Comparison of ENCODE assay signal across 8 cellular contexts in the genomic region with DNA sequence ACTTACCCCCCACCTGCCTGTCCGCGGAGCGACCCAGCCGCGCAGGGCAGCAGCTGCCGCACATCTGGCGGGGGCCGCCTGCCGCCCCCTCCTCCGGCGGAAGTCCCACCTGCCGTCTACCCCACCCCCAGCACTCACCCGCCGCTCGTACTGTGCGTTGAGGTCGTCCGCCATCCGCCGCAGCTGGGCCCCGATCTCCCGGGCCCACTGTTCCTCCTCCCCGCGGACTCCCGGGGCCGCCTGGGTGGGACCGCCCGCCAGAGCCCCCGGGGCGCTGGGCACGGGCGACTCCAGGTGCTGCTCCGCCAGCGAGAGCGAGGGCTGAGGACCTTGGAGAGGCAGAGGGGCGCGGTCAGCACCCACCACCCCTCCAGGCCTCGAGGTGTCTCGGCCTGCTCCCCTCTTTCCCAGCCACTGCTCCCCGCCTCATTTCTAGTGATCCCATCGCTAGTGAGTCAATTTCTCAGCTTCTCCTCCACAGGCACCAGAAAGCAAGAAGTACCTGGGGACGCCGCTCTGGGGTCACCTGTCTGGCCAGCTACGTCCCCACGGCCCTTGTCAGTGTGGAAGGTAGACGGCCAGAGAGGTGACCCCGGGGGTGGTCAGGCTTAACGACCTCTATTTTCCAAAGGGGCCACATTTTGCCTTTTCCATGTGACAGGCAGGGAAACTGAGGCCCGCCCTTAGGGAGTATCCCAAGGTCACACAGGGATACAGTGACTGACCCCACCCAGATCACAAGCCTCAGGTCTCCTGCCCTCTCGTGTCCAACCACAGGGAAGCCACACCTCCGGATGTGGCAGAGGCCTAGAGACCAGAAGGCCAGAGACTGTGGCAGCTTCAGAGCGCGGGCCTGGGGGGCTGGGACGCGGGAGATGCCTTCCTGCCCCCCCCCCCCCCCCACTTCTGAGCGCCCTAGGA. TPM values are rescaled to one million over a fixed set of nuclear protein-coding genes. Genes with fewer than 3 reads are reported as not detected.
DNase-seq lines count a peak whose midpoint lies in the region; TF ChIP-seq lines count a peak whose summit lies in the region.

No MANE protein-coding gene starts in this region.

- peak overlapping the region; percentile 92 for H3K27ac ChIP-seq in epithelial cell of prostate
- H3K27ac ChIP-seq in mucosa of rectum (ENCODE audit: low read depth in 2 of 2, low read length in 2 of 2): peak overlapping the region; percentile 98 to 99
- peak overlapping the region; percentile 93 to 100 (median 98) for H3K27ac ChIP-seq in tibial nerve

- DNase-seq in SIG-M5 treated with dmso at 0.1 percent for 504 hours (lab: John Stamatoyannopoulos, UW; ENCODE audit: unreplicated experiment): peak; percentile 87
- DNase-seq in SIG-M5 (lab: John Stamatoyannopoulos, UW): no peak
- DNase-seq in HAP-1 (ENCODE audit: low spot score in 2 of 2): peak in 1 of 2 experiments; percentile 80
- peak; percentile 90 for DNase-seq in NAMALWA (ENCODE audit: low spot score)
- DNase-seq in activated CD4-positive, alpha-beta T cell treated with anti-CD3 and anti-CD28 coated beads for 4 hours: peak; percentile 22 to 44
- DNase-seq in epithelial cell of prostate (ENCODE audit: low read depth, low spot score): no peak
- peak; percentile 72 to 85 for DNase-seq in tibial nerve (ENCODE audit: low spot score in 2 of 2)

- H3K36me3 ChIP-seq in HAP-1 (replicated peaks) (peaks cover 5% of the 10 kb centered on the region), mucosa of rectum (ENCODE audit: control insufficient read depth in 2 of 2, insufficient read depth in 2 of 2, low read length in 2 of 2) (peaks cover 4 to 7% of the 10 kb centered on the region in 2 donors), tibial nerve (peaks cover 0 to 16% (median 2%) of the 10 kb centered on the region in 3 donors)

- TF ChIP-seq EP300 in tibial nerve (IDR thresholded peaks at IDR 0.05): peak; percentile 56 to 83

- peak in 1 of 2 donors; percentile 47 for TF ChIP-seq POLR2A in tibial nerve (IDR thresholded peaks at IDR 0.05)

- H3K9ac ChIP-seq in mucosa of rectum (ENCODE audit: low read depth in 1 of 2, low read length in 2 of 2): peak overlapping the region; percentile 80 to 96

- H3K4me1 ChIP-seq in HAP-1 (peaks cover 29% of the 10 kb centered on the region), mucosa of rectum (ENCODE audit: control insufficient read depth in 2 of 2, insufficient read depth in 2 of 2, low read length in 2 of 2) (peaks cover 39 to 41% of the 10 kb centered on the region in 2 donors), tibial nerve (peaks cover 0 to 53% (median 35%) of the 10 kb centered on the region in 4 donors)

- TF ChIP-seq CTCF in tibial nerve (IDR thresholded peaks at IDR 0.05): no peak

- H3K9me3 ChIP-seq in HAP-1 (no peaks in the 10 kb centered on the region; the same call in 1 of the 2 replicates), mucosa of rectum (ENCODE audit: control insufficient read depth in 2 of 2, low read length in 2 of 2) (no peaks in the 10 kb centered on the region), tibial nerve (no peaks in the 10 kb centered on the region)

- H3K27me3 ChIP-seq in HAP-1 (ENCODE audit: low read depth) (no peaks in the 10 kb centered on the region), mucosa of rectum (ENCODE audit: control insufficient read depth in 2 of 2, insufficient read depth in 2 of 2, low read length in 2 of 2) (no peaks in the 10 kb centered on the region), tibial nerve (no peaks in the 10 kb centered on the region)

- H3K4me3 ChIP-seq in HAP-1 (peak overlapping the region; percentile 83), mucosa of rectum (ENCODE audit: low read length in 2 of 2) (peak overlapping the region; percentile 71 to 80), tibial nerve (peak overlapping the region; percentile 44 to 99 (median 67))

- in situ Hi-C loops in HAP-1 (cut with MboI; ENCODE audit: low sequenced_read_pairs): no loop called here

- WGBS in tibial nerve, 2 donors: 8% methylated on average over 28 to 36 of the region's 56 CpGs

RNA-seq across cellular contexts. Expression of gene BBC3, which starts 4.3 kb away (rescaled TPM):
- 10 to 100 TPM in 1 of 4 donors, 1 to 10 TPM in 3; 2.8 to 11.0 (median 6.3) TPM for total RNA-seq in tibial nerve

RNA-seq across cellular contexts. Expression of gene CCDC9, which starts 29.6 kb away (rescaled TPM):
- total RNA-seq in tibial nerve: 10 to 100 TPM; 23.8 to 39.0 (median 32.7) TPM

RNA-seq across cellular contexts. Expression of gene INAFM1, which starts 48.0 kb away (rescaled TPM):
- total RNA-seq in tibial nerve: 10 to 100 TPM in 3 of 4 donors, 1 to 10 TPM in 1; 9.6 to 33.9 (median 25.4) TPM

Comparison
In these comparisons a context has a peak if more than half of its experiments do, and no peak if none do; other contexts are left out.
1. DNase-seq: peak in SIG-M5 treated with dmso at 0.1 percent for 504 hours (single experiment), NAMALWA (single experiment), activated CD4-positive, alpha-beta T cell treated with anti-CD3 and anti-CD28 coated beads for 4 hours (2 of 2) and tibial nerve (2 of 2); none in SIG-M5 (single experiment) and epithelial cell of prostate (single experiment).
2. Peak in every context shown above with its lines, with median percentiles within 50 percentile points of each other: H3K4me3 ChIP-seq and H3K27ac ChIP-seq.